20 cellular contexts compared by ENCODE assay signal in genomic region chr2:54040250-54040649, GRCh38.
DNase-seq lines count a peak whose midpoint lies in the region; ATAC-seq and TF ChIP-seq lines count a peak whose summit lies in the region.
"Had no signal": no experiment of that assay in that cellular context is flagged by ENCODE, and none has a peak within 500 bp of the region (broad histone marks: within the 10 kb centered on the region; RNA-seq: fewer than 3 reads in every experiment).

No MANE protein-coding gene starts in this region.

- peaks cover 5% of the 10 kb centered on the region for H3K9me3 Mint-ChIP-seq in activated CD4-positive, alpha-beta memory T cell treated with anti-CD3 and anti-CD28 coated beads for 36 hours

- H3F3A ChIP-seq in GM23248 (ENCODE audit: insufficient read depth): peaks cover 6% of the 10 kb centered on the region

- H3K9me2 ChIP-seq in GM23248 (ENCODE audit: insufficient read depth): no peaks in the 10 kb centered on the region
- no peaks in the 10 kb centered on the region for H3K9me2 ChIP-seq in OCI-LY7 (ENCODE audit: insufficient read depth, low read length)

- ATAC-seq in HG02870 (IDR thresholded peaks at IDR 0.05; ENCODE audit: unreplicated experiment): no peak

- H4K20me1 ChIP-seq in GM23248 (ENCODE audit: insufficient read depth) (no peaks in the 10 kb centered on the region), OCI-LY7 (ENCODE audit: insufficient read depth, low read length) (no peaks in the 10 kb centered on the region)
- H4K20me1 ChIP-seq: BLaER1 treated with 17β-estradiol and CSF1 and Interleukin-3, amounts not matched to agents 10 nM and 100 nM had no signal

- 0 out of 2 replicates have a peak, but pooled peaks cover 1% of the 10 kb centered on the region for H3K36me3 ChIP-seq in GM23248 (ENCODE audit: low read depth)
- no peaks in the 10 kb centered on the region for H3K36me3 ChIP-seq in adipocyte (ENCODE audit: control insufficient read depth, insufficient read depth, low read length, severe bottlenecking)
- peaks cover 4% of the 10 kb centered on the region; the same call in 1 of the 2 replicates for H3K36me3 ChIP-seq in OCI-LY7 (ENCODE audit: insufficient read depth, low read length)
- H3K36me3 ChIP-seq: MG63, Peyer's patch had no signal

- peak; percentile 32 for DNase-seq in GM23248
- DNase-seq in adipocyte (ENCODE audit: low read depth): no peak
- DNase-seq in fibroblast of mammary gland (ENCODE audit: low read depth): peak; percentile 83
- DNase-seq in substantia nigra (lab: John Stamatoyannopoulos, UW): no peak
- no peak for DNase-seq in activated CD4-positive, alpha-beta memory T cell treated with anti-CD3 and anti-CD28 coated beads for 36 hours
- no peak for DNase-seq in OCI-LY7 (ENCODE audit: low spot score)
- no peak for DNase-seq in activated CD4-positive, alpha-beta T cell treated with anti-CD3 and anti-CD28 coated beads, Interleukin-2, amount 50 U/mL, for 1 hour
- DNase-seq: AML-193; CD4-positive, alpha-beta T cell; DMS53; KBM-7; MG63; NCI-H1105 treated with DMSO at 0.1 percent for 48 hours; NCI-H2029; NCI-H446; NCI-H526; Peyer's patch; SHP77 treated with DMSO at 0.1 percent for 48 hours had no signal

- H3K9ac ChIP-seq in GM23248 (no peak overlapping the region), adipocyte (ENCODE audit: low read length) (no peak overlapping the region)
- H3K9ac ChIP-seq: BLaER1 treated with 17β-estradiol and CSF1 and Interleukin-3, amounts not matched to agents 10 nM and 100 nM had no signal

- H3K9me3 ChIP-seq in GM23248 (ENCODE audit: low read depth) (no peaks in the 10 kb centered on the region), adipocyte (ENCODE audit: control insufficient read depth, low read length) (peaks cover 2% of the 10 kb centered on the region), OCI-LY7 (ENCODE audit: low read length) (peaks cover 8% of the 10 kb centered on the region)

- BruUV-seq in OCI-LY7 (replicated peaks; lab: Mats Ljungman, UMichigan): no TSS peak

- H3K4me1 ChIP-seq in GM23248 (ENCODE audit: insufficient read depth): peaks cover 5% of the 10 kb centered on the region
- peaks cover 34% of the 10 kb centered on the region for H3K4me1 ChIP-seq in adipocyte (ENCODE audit: control insufficient read depth, insufficient read depth, low read length)
- no peaks in the 10 kb centered on the region for H3K4me1 ChIP-seq in OCI-LY7 (ENCODE audit: insufficient read depth, low read length, poor library complexity, severe bottlenecking)
- H3K4me1 ChIP-seq: Peyer's patch had no signal

- H3K27ac ChIP-seq in GM23248 (no peak overlapping the region), substantia nigra (ENCODE audit: low read depth, low read length, poor library complexity, severe bottlenecking) (peak overlapping the region; percentile 29), OCI-LY7 (ENCODE audit: low read depth, low read length, poor library complexity, severe bottlenecking) (no peak overlapping the region)
- H3K27ac ChIP-seq: BLaER1 treated with 17β-estradiol and CSF1 and Interleukin-3, amounts not matched to agents 10 nM and 100 nM; Peyer's patch had no signal

- no peak overlapping the region for H3K4me3 ChIP-seq in GM23248
- peak overlapping the region; percentile 12 for H3K4me3 ChIP-seq in adipocyte (ENCODE audit: low read length)
- no peak overlapping the region for H3K4me3 ChIP-seq in fibroblast of mammary gland (ENCODE audit: control insufficient read depth, low read depth, low read length)
- no peak overlapping the region for H3K4me3 ChIP-seq in OCI-LY7 (ENCODE audit: low read depth, low read length, poor library complexity, severe bottlenecking)
- H3K4me3 ChIP-seq: BLaER1 treated with 17β-estradiol and CSF1 and Interleukin-3, amounts not matched to agents 10 nM and 100 nM; MG63; Peyer's patch had no signal

- intact Hi-C loops in activated CD4-positive, alpha-beta memory T cell treated with anti-CD3 and anti-CD28 coated beads for 36 hours (cut with micrococcal nuclease): loop anchor here (5.0 kb wide), 1 partner anchor 253 kb away; the partner anchor contains the start of genes ASB3 and ERLEC1
- intact Hi-C loops in OCI-LY7 (cut with micrococcal nuclease; ENCODE audit: unreplicated experiment): no loop called here

- 79 to 88% methylated on average over 2 of the region's 2 CpGs for WGBS in GM23248 (ENCODE audit: low coverage in 1 of 2, low lambda C conversion rate in 2 of 2, missing lambda C conversion rate in 2 of 2), 2 experiments

- H3K79me2 ChIP-seq in GM23248 (ENCODE audit: insufficient read depth): no peaks in the 10 kb centered on the region
- H3K79me2 ChIP-seq in OCI-LY7 (ENCODE audit: insufficient read depth, low read depth, low read length): no peaks in the 10 kb centered on the region

- no peak overlapping the region for H3K4me2 ChIP-seq in GM23248 (ENCODE audit: unreplicated experiment)
- no peak overlapping the region for H3K4me2 ChIP-seq in OCI-LY7 (ENCODE audit: low read length)
- H3K4me2 ChIP-seq: BLaER1 treated with 17β-estradiol and CSF1 and Interleukin-3, amounts not matched to agents 10 nM and 100 nM had no signal

- POLR2A ChIA-PET in activated CD4-positive, alpha-beta memory T cell treated with anti-CD3 and anti-CD28 coated beads for 36 hours (lab: Charles Lee): no interaction called here
- POLR2A ChIA-PET in OCI-LY7 (lab: Charles Lee): no interaction called here

- in situ Hi-C loops in GM23248 (cut with MboI): no loop called here

- peaks cover 8% of the 10 kb centered on the region for H3K36me3 Mint-ChIP-seq in activated CD4-positive, alpha-beta memory T cell treated with anti-CD3 and anti-CD28 coated beads for 36 hours

- TF ChIP-seq CTCF in fibroblast of mammary gland (conservative IDR thresholded peaks at IDR 0.05; ENCODE audit: control insufficient read depth, insufficient read depth, low read depth, low read length) (no peak), OCI-LY7 (conservative IDR thresholded peaks at IDR 0.05; ENCODE audit: low read length) (no peak)

- H3K4me1 Mint-ChIP-seq in activated CD4-positive, alpha-beta memory T cell treated with anti-CD3 and anti-CD28 coated beads for 36 hours (ENCODE audit: low read depth): peaks cover 3% of the 10 kb centered on the region

- H2AFZ ChIP-seq in GM23248 (no peak overlapping the region), OCI-LY7 (ENCODE audit: low read length) (no peak overlapping the region)

- H3K27me3 Mint-ChIP-seq in activated CD4-positive, alpha-beta memory T cell treated with anti-CD3 and anti-CD28 coated beads for 36 hours: no peaks in the 10 kb centered on the region
- H3K27me3 Mint-ChIP-seq: CD4-positive, alpha-beta T cell had no signal

- H3K4me3 Mint-ChIP-seq in activated CD4-positive, alpha-beta memory T cell treated with anti-CD3 and anti-CD28 coated beads for 36 hours: no peak overlapping the region
- H3K4me3 Mint-ChIP-seq: CD4-positive, alpha-beta T cell had no signal

- H3K27me3 ChIP-seq in GM23248 (replicated peaks; ENCODE audit: insufficient read depth) (no peaks in the 10 kb centered on the region), adipocyte (replicated peaks; ENCODE audit: control insufficient read depth, insufficient read depth, low read length) (no peaks in the 10 kb centered on the region)
- H3K27me3 ChIP-seq: BLaER1 treated with 17β-estradiol and CSF1 and Interleukin-3, amounts not matched to agents 10 nM and 100 nM; MG63; Peyer's patch had no signal

- CTCF ChIA-PET in activated CD4-positive, alpha-beta memory T cell treated with anti-CD3 and anti-CD28 coated beads for 36 hours (lab: Charles Lee): no interaction called here
- CTCF ChIA-PET in OCI-LY7 (lab: Charles Lee; ENCODE audit: unreplicated experiment): no interaction called here

- H3K27ac Mint-ChIP-seq in activated CD4-positive, alpha-beta memory T cell treated with anti-CD3 and anti-CD28 coated beads for 36 hours: no peak overlapping the region
- H3K27ac Mint-ChIP-seq: CD4-positive, alpha-beta T cell had no signal

Comparison
In these comparisons a context has a peak if more than half of its experiments do, and no peak if none do; other contexts are left out.
1. DNase-seq: peak in GM23248 (single experiment) and fibroblast of mammary gland (single experiment); none in adipocyte (single experiment), substantia nigra (0 of 49), activated CD4-positive, alpha-beta memory T cell treated with anti-CD3 and anti-CD28 coated beads for 36 hours (single experiment), OCI-LY7 (single experiment) and activated CD4-positive, alpha-beta T cell treated with anti-CD3 and anti-CD28 coated beads, Interleukin-2, amount 50 U/mL, for 1 hour (single experiment).